ENCODE assay signal across 1 cellular context in genomic region chr2:42106257-42106816, GRCh38.
TF ChIP-seq lines count a peak whose summit lies in the region.

No MANE protein-coding gene starts in this region.

TF ChIP-seq in HepG2, 621 proteins besides CTCF, POLR2A, EP300 and RAD21 (continued from another document and continues in another):
- TF ChIP-seq, protein P1, sequence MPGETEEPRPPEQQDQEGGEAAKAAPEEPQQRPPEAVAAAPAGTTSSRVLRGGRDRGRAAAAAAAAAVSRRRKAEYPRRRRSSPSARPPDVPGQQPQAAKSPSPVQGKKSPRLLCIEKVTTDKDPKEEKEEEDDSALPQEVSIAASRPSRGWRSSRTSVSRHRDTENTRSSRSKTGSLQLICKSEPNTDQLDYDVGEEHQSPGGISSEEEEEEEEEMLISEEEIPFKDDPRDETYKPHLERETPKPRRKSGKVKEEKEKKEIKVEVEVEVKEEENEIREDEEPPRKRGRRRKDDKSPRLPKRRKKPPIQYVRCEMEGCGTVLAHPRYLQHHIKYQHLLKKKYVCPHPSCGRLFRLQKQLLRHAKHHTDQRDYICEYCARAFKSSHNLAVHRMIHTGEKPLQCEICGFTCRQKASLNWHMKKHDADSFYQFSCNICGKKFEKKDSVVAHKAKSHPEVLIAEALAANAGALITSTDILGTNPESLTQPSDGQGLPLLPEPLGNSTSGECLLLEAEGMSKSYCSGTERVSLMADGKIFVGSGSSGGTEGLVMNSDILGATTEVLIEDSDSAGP (CRISPR knock-in tag; IDR thresholded peaks at IDR 0.05; ENCODE audit: borderline replicate concordance): 0 out of 2 replicates have a peak, but pooled peaks have one; percentile 31
- TF ChIP-seq ZUFSP (CRISPR knock-in tag; IDR thresholded peaks at IDR 0.05; ENCODE audit: borderline replicate concordance) (no peak), CEBPZ (IDR thresholded peaks at IDR 0.05; ENCODE audit: low read length) (no peak), ZNF678 (CRISPR knock-in tag; IDR thresholded peaks at IDR 0.05) (no peak), ZNF224 (CRISPR knock-in tag; IDR thresholded peaks at IDR 0.05) (peak; percentile 83; the same call in 1 of the 2 replicates), FOXC1 (CRISPR knock-in tag; IDR thresholded peaks at IDR 0.05; ENCODE audit: borderline replicate concordance) (no peak), MYNN (CRISPR knock-in tag; IDR thresholded peaks at IDR 0.05; ENCODE audit: low read depth) (0 out of 2 replicates have a peak, but pooled peaks have one; percentile 20), ZNF646 (CRISPR knock-in tag; IDR thresholded peaks at IDR 0.05) (no peak), ZBTB38 (CRISPR knock-in tag; IDR thresholded peaks at IDR 0.05) (0 out of 2 replicates have a peak, but pooled peaks have one; percentile 68), ZNF816 (CRISPR knock-in tag; IDR thresholded peaks at IDR 0.05; ENCODE audit: borderline replicate concordance) (no peak; the same call in 1 of the 2 replicates), ZEB1 (IDR thresholded peaks at IDR 0.05; ENCODE audit: insufficient replicate concordance, low read depth) (no peak), MAFF (IDR thresholded peaks at IDR 0.05; ENCODE audit: low read depth, low read length) (no peak), ZNF263 (CRISPR knock-in tag; IDR thresholded peaks at IDR 0.05) (peak; percentile 5; the same call in 1 of the 2 replicates), TEAD3 (CRISPR knock-in tag; optimal IDR thresholded peaks at IDR 0.05; ENCODE audit: borderline replicate concordance) (no peak), ERF (CRISPR knock-in tag; IDR thresholded peaks at IDR 0.05) (peak; percentile 6; the same call in 1 of the 2 replicates), HES4 (CRISPR knock-in tag; IDR thresholded peaks at IDR 0.05; ENCODE audit: borderline replicate concordance) (no peak), ZNF546 (CRISPR knock-in tag; conservative IDR thresholded peaks at IDR 0.05) (0 out of 2 replicates have a peak, but pooled peaks have one; percentile 27), ZBTB8A (CRISPR knock-in tag; IDR thresholded peaks at IDR 0.05; ENCODE audit: borderline replicate concordance, low read depth) (no peak), PHF8 (CRISPR knock-in tag; IDR thresholded peaks at IDR 0.05) (0 out of 2 replicates have a peak, but pooled peaks have one; percentile 27)
- TF ChIP-seq, protein P2, sequence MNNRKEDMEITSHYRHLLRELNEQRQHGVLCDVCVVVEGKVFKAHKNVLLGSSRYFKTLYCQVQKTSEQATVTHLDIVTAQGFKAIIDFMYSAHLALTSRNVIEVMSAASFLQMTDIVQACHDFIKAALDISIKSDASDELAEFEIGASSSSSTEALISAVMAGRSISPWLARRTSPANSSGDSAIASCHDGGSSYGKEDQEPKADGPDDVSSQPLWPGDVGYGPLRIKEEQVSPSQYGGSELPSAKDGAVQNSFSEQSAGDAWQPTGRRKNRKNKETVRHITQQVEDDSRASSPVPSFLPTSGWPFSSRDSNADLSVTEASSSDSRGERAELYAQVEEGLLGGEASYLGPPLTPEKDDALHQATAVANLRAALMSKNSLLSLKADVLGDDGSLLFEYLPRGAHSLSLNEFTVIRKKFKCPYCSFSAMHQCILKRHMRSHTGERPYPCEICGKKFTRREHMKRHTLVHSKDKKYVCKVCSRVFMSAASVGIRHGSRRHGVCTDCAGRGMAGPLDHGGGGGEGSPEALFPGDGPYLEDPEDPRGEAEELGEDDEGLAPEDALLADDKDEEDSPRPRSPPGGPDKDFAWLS (CRISPR knock-in tag; IDR thresholded peaks at IDR 0.05; ENCODE audit: borderline replicate concordance): no peak
- TF ChIP-seq, protein P3, sequence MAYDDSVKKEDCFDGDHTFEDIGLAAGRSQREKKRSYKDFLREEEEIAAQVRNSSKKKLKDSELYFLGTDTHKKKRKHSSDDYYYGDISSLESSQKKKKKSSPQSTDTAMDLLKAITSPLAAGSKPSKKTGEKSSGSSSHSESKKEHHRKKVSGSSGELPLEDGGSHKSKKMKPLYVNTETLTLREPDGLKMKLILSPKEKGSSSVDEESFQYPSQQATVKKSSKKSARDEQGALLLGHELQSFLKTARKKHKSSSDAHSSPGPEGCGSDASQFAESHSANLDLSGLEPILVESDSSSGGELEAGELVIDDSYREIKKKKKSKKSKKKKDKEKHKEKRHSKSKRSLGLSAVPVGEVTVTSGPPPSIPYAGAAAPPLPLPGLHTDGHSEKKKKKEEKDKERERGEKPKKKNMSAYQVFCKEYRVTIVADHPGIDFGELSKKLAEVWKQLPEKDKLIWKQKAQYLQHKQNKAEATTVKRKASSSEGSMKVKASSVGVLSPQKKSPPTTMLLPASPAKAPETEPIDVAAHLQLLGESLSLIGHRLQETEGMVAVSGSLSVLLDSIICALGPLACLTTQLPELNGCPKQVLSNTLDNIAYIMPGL (CRISPR knock-in tag; IDR thresholded peaks at IDR 0.05; ENCODE audit: borderline replicate concordance in 1 of 2, low read depth in 1 of 2): no peak
- TF ChIP-seq, protein P4, sequence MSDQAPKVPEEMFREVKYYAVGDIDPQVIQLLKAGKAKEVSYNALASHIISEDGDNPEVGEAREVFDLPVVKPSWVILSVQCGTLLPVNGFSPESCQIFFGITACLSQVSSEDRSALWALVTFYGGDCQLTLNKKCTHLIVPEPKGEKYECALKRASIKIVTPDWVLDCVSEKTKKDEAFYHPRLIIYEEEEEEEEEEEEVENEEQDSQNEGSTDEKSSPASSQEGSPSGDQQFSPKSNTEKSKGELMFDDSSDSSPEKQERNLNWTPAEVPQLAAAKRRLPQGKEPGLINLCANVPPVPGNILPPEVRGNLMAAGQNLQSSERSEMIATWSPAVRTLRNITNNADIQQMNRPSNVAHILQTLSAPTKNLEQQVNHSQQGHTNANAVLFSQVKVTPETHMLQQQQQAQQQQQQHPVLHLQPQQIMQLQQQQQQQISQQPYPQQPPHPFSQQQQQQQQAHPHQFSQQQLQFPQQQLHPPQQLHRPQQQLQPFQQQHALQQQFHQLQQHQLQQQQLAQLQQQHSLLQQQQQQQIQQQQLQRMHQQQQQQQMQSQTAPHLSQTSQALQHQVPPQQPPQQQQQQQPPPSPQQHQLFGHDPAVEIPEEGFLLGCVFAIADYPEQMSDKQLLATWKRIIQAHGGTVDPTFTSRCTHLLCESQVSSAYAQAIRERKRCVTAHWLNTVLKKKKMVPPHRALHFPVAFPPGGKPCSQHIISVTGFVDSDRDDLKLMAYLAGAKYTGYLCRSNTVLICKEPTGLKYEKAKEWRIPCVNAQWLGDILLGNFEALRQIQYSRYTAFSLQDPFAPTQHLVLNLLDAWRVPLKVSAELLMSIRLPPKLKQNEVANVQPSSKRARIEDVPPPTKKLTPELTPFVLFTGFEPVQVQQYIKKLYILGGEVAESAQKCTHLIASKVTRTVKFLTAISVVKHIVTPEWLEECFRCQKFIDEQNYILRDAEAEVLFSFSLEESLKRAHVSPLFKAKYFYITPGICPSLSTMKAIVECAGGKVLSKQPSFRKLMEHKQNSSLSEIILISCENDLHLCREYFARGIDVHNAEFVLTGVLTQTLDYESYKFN (CRISPR knock-in tag; conservative IDR thresholded peaks at IDR 0.05): peak; percentile 15; the same call in 1 of the 2 replicates
- TF ChIP-seq, protein P5, sequence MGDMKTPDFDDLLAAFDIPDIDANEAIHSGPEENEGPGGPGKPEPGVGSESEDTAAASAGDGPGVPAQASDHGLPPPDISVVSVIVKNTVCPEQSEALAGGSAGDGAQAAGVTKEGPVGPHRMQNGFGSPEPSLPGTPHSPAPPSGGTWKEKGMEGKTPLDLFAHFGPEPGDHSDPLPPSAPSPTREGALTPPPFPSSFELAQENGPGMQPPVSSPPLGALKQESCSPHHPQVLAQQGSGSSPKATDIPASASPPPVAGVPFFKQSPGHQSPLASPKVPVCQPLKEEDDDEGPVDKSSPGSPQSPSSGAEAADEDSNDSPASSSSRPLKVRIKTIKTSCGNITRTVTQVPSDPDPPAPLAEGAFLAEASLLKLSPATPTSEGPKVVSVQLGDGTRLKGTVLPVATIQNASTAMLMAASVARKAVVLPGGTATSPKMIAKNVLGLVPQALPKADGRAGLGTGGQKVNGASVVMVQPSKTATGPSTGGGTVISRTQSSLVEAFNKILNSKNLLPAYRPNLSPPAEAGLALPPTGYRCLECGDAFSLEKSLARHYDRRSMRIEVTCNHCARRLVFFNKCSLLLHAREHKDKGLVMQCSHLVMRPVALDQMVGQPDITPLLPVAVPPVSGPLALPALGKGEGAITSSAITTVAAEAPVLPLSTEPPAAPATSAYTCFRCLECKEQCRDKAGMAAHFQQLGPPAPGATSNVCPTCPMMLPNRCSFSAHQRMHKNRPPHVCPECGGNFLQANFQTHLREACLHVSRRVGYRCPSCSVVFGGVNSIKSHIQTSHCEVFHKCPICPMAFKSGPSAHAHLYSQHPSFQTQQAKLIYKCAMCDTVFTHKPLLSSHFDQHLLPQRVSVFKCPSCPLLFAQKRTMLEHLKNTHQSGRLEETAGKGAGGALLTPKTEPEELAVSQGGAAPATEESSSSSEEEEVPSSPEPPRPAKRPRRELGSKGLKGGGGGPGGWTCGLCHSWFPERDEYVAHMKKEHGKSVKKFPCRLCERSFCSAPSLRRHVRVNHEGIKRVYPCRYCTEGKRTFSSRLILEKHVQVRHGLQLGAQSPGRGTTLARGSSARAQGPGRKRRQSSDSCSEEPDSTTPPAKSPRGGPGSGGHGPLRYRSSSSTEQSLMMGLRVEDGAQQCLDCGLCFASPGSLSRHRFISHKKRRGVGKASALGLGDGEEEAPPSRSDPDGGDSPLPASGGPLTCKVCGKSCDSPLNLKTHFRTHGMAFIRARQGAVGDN (CRISPR knock-in tag; IDR thresholded peaks at IDR 0.05): peak; percentile 72
